Comparison of ENCODE assay signal across 8 cellular contexts in the genomic region with DNA sequence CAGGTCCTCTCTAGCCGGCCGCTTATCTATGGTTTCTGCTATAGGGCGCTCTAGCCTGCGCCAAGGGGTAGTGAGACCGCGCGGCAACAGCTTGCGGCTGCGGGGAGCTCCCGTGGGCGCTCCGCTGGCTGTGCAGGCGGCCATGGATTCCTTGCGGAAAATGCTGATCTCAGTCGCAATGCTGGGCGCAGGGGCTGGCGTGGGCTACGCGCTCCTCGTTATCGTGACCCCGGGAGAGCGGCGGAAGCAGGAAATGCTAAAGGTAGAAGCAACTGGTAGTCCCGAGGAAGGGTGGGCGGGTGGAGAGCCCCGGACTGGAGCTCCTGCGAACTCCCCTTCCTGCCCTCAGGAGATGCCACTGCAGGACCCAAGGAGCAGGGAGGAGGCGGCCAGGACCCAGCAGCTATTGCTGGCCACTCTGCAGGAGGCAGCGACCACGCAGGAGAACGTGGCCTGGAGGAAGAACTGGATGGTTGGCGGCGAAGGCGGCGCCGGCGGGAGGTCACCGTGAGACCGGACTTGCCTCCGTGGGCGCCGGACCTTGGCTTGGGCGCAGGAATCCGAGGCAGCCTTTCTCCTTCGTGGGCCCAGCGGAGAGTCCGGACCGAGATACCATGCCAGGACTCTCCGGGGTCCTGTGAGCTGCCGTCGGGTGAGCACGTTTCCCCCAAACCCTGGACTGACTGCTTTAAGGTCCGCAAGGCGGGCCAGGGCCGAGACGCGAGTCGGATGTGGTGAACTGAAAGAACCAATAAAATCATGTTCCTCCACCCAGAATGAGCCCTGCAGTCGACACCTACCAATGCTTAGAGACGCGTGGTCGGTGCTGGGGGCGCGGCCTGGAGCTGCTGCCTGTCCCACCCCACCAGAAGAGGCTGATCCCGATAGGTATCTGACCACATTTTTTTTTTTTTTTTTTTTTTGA. TPM values are rescaled to one million over a fixed set of nuclear protein-coding genes. Genes with fewer than 3 reads are reported as not detected.
DNase-seq lines count a peak whose midpoint lies in the region; FAIRE-seq lines count a peak whose summit lies in the region.

Gene LBHD1, minus strand, starts transcription at position 664 of the 925 bp plus-strand sequence. CDS start 2,236 bp downstream, outside the sequence.
A gene with protein sequence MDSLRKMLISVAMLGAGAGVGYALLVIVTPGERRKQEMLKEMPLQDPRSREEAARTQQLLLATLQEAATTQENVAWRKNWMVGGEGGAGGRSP (plus strand): TSS at position 70 of the 925 bp plus-strand sequence. CDS start 73 bp downstream, at position 143.

- H3K4me3 ChIP-seq in GM23248 (peak within 1 kb of the TSS; percentile 85), MG63 (peak within 1 kb of the TSS; percentile 97)

- in situ Hi-C loops in GM23248 (cut with MboI): no loop called here

- H3K9me2 ChIP-seq in GM23248 (ENCODE audit: insufficient read depth): no peaks in the 10 kb centered on the region

- peaks cover 40% of the 10 kb centered on the region for H3F3A ChIP-seq in GM23248 (ENCODE audit: insufficient read depth)

- H3K9ac ChIP-seq in GM23248: peak within 1 kb of the TSS; percentile 89

- H3K27ac ChIP-seq in GM23248: peak within 1 kb of the TSS; percentile 85
- peak within 1 kb of the TSS; percentile 85 for H3K27ac ChIP-seq in temporal lobe (ENCODE audit: low read depth, low read length)

- peak within 1 kb of the TSS; percentile 84 for H2AFZ ChIP-seq in GM23248

- H3K36me3 ChIP-seq in GM23248 (ENCODE audit: low read depth) (peaks cover 4% of the 10 kb centered on the region; the same call in 1 of the 2 replicates), MG63 (peaks cover 51% of the 10 kb centered on the region)

- FAIRE-seq in frontal cortex (lab: Jason Lieb, UNC): no peak

- H4K20me1 ChIP-seq in GM23248 (ENCODE audit: insufficient read depth): no peaks in the 10 kb centered on the region

- peaks cover 69% of the 10 kb centered on the region for H3K79me2 ChIP-seq in GM23248 (ENCODE audit: insufficient read depth)

- WGBS in GM23248 (ENCODE audit: low coverage in 1 of 2, low lambda C conversion rate in 2 of 2, missing lambda C conversion rate in 2 of 2), 2 experiments: 1% methylated on average over 63 to 65 of the region's 66 CpGs

- H3K4me1 ChIP-seq in GM23248 (ENCODE audit: insufficient read depth): peaks cover 11% of the 10 kb centered on the region

- H3K27me3 ChIP-seq in GM23248 (replicated peaks; ENCODE audit: insufficient read depth): no peaks in the 10 kb centered on the region
- H3K27me3 ChIP-seq in MG63: no peaks in the 10 kb centered on the region

- H3K9me3 ChIP-seq in GM23248 (ENCODE audit: low read depth) (no peaks in the 10 kb centered on the region), MG63 (no peaks in the 10 kb centered on the region)

- DNase-seq in DMS53 (lab: John Stamatoyannopoulos, UW) (peak; percentile 97), GM23248 (peak; percentile 91), MG63 (peak; percentile 85), SIG-M5 treated with dmso at 0.1 percent for 504 hours (lab: John Stamatoyannopoulos, UW; ENCODE audit: unreplicated experiment) (peak; percentile 94), frontal cortex (ENCODE audit: low spot score in 2 of 2) (peak; percentile 73 to 77), nucleus accumbens (lab: John Stamatoyannopoulos, UW) (peak in 55 of 56 donors; percentile 34 to 89 (median 75))
- peak; percentile 86 for DNase-seq in activated naive CD4-positive, alpha-beta T cell treated with Interleukin-2 at 50 U/mL for 16 hours

- peak within 1 kb of the TSS; percentile 83 for H3K4me2 ChIP-seq in GM23248 (ENCODE audit: unreplicated experiment)

RNA-seq across cellular contexts. Expression of gene LBHD1, which starts in this region (rescaled TPM):
- 5.8 and 12.6 TPM in 2 replicates for total RNA-seq in GM23248 (2014; rRNA removed; shearing (Covaris generic))
- 3.6 and 4.3 TPM in 2 replicates for polyA plus RNA-seq in GM23248 (2016; fragmentation: Nextera tagmentation; extraction: Ambion mirVana)
- total RNA-seq in MG63 (2014; rRNA removed; shearing (Covaris generic); ENCODE audit: low replicate concordance): 4.7 and 9.8 TPM in 2 replicates
- total RNA-seq in frontal cortex (3.3 TPM), temporal lobe (2.5 TPM)

RNA-seq across cellular contexts. Expression of the second gene that starts in this region (rescaled TPM):
- 2.3 and 5.9 TPM in 2 replicates for total RNA-seq in GM23248 (2014; rRNA removed; shearing (Covaris generic))
- 14.5 and 15.1 TPM in 2 replicates for polyA plus RNA-seq in GM23248 (2016; fragmentation: Nextera tagmentation; extraction: Ambion mirVana)
- 16.4 and 22.2 TPM in 2 replicates for total RNA-seq in MG63 (2014; rRNA removed; shearing (Covaris generic); ENCODE audit: low replicate concordance)
- total RNA-seq in frontal cortex (5.7 TPM), temporal lobe (3.7 TPM)

Comparison
In these comparisons a context has a peak if more than half of its experiments do, and no peak if none do; other contexts are left out.
1. Peak in every context shown above with its lines: DNase-seq, H3K4me3 ChIP-seq and H3K27ac ChIP-seq.